Comparison of ENCODE assay signal across 1 cellular context in the genomic region with DNA sequence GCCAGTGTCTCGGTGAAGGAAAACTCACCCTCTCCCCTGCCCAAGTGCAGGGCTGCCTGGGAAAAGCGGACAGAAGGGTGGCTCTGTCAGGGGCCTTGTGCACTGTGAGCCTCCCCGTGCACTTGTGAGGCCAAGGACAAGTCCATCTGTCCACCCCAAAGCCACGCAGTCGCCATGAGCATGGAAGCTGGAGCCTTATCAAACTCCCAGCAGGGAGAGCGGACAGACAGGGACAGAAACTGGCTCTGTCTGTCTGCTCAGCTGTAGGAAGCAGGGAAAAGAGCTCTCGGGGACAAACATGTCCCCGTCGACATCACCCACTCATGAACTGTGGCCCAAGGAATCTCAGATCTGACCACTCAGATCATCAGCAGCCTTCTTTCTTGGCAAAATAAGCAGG.
TF ChIP-seq lines count a peak whose summit lies in the region.

No MANE protein-coding gene starts in this region.

TF ChIP-seq in GM23338, 12 proteins besides CTCF, POLR2A, EP300 and RAD21 (continued from another document):
- TF ChIP-seq EZH2 (IDR thresholded peaks at IDR 0.05; ENCODE audit: low read depth, unreplicated experiment) (no peak), JUNB (IDR thresholded peaks at IDR 0.05; ENCODE audit: unreplicated experiment) (no peak)
TF ChIP-seq in GM23338: peak in this region for 0.
